16 cellular contexts compared by ENCODE assay signal in the genomic region with DNA sequence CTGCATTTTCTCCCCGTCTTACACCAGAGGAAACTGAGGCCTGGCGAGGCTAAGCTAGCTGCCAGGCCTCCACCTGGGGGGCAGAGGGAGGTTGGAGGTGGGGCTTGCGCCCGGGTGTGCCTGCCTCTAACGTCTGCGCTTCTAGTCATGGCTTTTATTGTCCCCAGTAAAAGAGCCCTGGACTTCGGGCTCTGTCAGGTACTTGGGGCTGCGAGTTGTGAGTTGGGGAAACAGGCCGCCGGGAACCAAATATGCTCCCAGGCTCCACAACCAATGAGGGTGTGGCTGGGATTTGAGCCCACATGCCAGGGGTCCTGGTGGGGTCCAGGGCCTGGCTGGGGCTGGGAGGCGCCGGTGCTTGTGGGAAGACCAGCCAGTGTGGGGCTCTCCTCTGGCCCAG. TPM values are rescaled to one million over a fixed set of nuclear protein-coding genes. Genes with fewer than 3 reads are reported as not detected.
DNase-seq lines count a peak whose midpoint lies in the region; ATAC-seq, FAIRE-seq and TF ChIP-seq lines count a peak whose summit lies in the region.
"Had no signal": no experiment of that assay in that cellular context is flagged by ENCODE, and none has a peak within 500 bp of the region (broad histone marks: within the 10 kb centered on the region; RNA-seq: fewer than 3 reads in every experiment).

No MANE protein-coding gene starts in this region.

- WGBS in heart left ventricle, 4 donors = 86 to 95% (median 91%) methylated on average over 6 to 12 of the region's 12 CpGs
- WGBS in right cardiac atrium = 92% methylated on average over 12 of the region's 12 CpGs
- 87 to 91% methylated on average over 4 to 12 of the region's 12 CpGs for WGBS in upper lobe of left lung, 2 donors

- H3K4me3 Mint-ChIP-seq in neural progenitor cell = no peak overlapping the region
- H3K4me3 Mint-ChIP-seq: GM23338 had no signal

- H3K36me3 ChIP-seq in heart left ventricle = no peaks in the 10 kb centered on the region
- H3K36me3 ChIP-seq in duodenal mucosa (ENCODE audit: control insufficient read depth in 1 of 2, insufficient read depth in 2 of 2, low read length in 2 of 2) = no peaks in the 10 kb centered on the region
- H3K36me3 ChIP-seq in neural progenitor cell = no peaks in the 10 kb centered on the region
- no peaks in the 10 kb centered on the region for H3K36me3 ChIP-seq in upper lobe of left lung
- no peaks in the 10 kb centered on the region for H3K36me3 ChIP-seq in SJCRH30

- peaks cover 21% of the 10 kb centered on the region for H3K27me3 Mint-ChIP-seq in neural progenitor cell (ENCODE audit: insufficient read depth, low read depth)

- peaks cover 5% of the 10 kb centered on the region for H3F3A ChIP-seq in neural progenitor cell (ENCODE audit: low read depth)

- intact Hi-C loops in heart left ventricle (cut with DNase I) = no loop called here
- intact Hi-C loops in right cardiac atrium (cut with DNase I) = no loop called here

- H4K20me1 ChIP-seq in neural progenitor cell (ENCODE audit: low read depth) = no peaks in the 10 kb centered on the region

- peaks cover 35% of the 10 kb centered on the region for H3K4me1 Mint-ChIP-seq in neural progenitor cell

- FAIRE-seq in frontal cortex (lab: Jason Lieb, UNC) = no peak
- FAIRE-seq: G401.6 had no signal

- no peak for TF ChIP-seq EP300 in upper lobe of left lung (IDR thresholded peaks at IDR 0.05)

- H3K27me3 ChIP-seq in heart left ventricle (no peaks in the 10 kb centered on the region), right cardiac atrium (ENCODE audit: control insufficient read depth, insufficient read depth) (no peaks in the 10 kb centered on the region), duodenal mucosa (ENCODE audit: control insufficient read depth in 1 of 2, insufficient read depth in 2 of 2, low read length in 2 of 2) (no peaks in the 10 kb centered on the region), neural progenitor cell (no peaks in the 10 kb centered on the region), upper lobe of left lung (no peaks in the 10 kb centered on the region), SJCRH30 (peaks cover 72% of the 10 kb centered on the region)

- H3K27ac ChIP-seq in heart left ventricle (peak overlapping the region in 10 of 12 donors; percentile 31 to 81 (median 58)), right cardiac atrium (ENCODE audit: low read length) (no peak overlapping the region), duodenal mucosa (ENCODE audit: low read depth, low read length) (peak overlapping the region; percentile 44), neural progenitor cell (no peak overlapping the region), upper lobe of left lung (peak overlapping the region in 3 of 4 donors; percentile 67 to 76 (median 69)), SJCRH30 (no peak overlapping the region)

- H3K9ac ChIP-seq in duodenal mucosa (ENCODE audit: low read depth in 1 of 2, low read length in 2 of 2) (peak overlapping the region; percentile 39 to 45), neural progenitor cell (no peak overlapping the region)

- H3K9me3 ChIP-seq in heart left ventricle = no peaks in the 10 kb centered on the region
- no peaks in the 10 kb centered on the region for H3K9me3 ChIP-seq in right cardiac atrium (ENCODE audit: control insufficient read depth, low read length)
- H3K9me3 ChIP-seq in duodenal mucosa (ENCODE audit: control insufficient read depth in 1 of 2, low read length in 2 of 2) = no peaks in the 10 kb centered on the region
- no peaks in the 10 kb centered on the region for H3K9me3 ChIP-seq in neural progenitor cell (ENCODE audit: low read depth)
- no peaks in the 10 kb centered on the region for H3K9me3 ChIP-seq in upper lobe of left lung
- no peaks in the 10 kb centered on the region for H3K9me3 ChIP-seq in SJCRH30 (replicated peaks)

- H3K27ac Mint-ChIP-seq in neural progenitor cell = peak overlapping the region; percentile 62
- H3K27ac Mint-ChIP-seq: GM23338 had no signal

- peaks cover 4% of the 10 kb centered on the region for H3K36me3 Mint-ChIP-seq in neural progenitor cell

- TF ChIP-seq POLR2A in heart left ventricle (IDR thresholded peaks at IDR 0.05) = no peak
- TF ChIP-seq POLR2A in upper lobe of left lung (IDR thresholded peaks at IDR 0.05) = no peak

- H3K9me3 Mint-ChIP-seq in neural progenitor cell = no peaks in the 10 kb centered on the region

- H3K4me1 ChIP-seq in heart left ventricle (peaks cover 9 to 53% (median 29%) of the 10 kb centered on the region in 12 donors), right cardiac atrium (ENCODE audit: control insufficient read depth, insufficient read depth, low read length) (no peaks in the 10 kb centered on the region), duodenal mucosa (ENCODE audit: control insufficient read depth in 1 of 2, insufficient read depth in 2 of 2, low read length in 2 of 2) (peaks cover 32 to 40% of the 10 kb centered on the region in 2 donors), neural progenitor cell (peaks cover 30% of the 10 kb centered on the region), upper lobe of left lung (peaks cover 31 to 42% (median 36%) of the 10 kb centered on the region in 4 donors), SJCRH30 (peaks cover 33% of the 10 kb centered on the region)

- DNase-seq in heart left ventricle (no peak), right cardiac atrium (no peak), neural progenitor cell (ENCODE audit: low spot score) (no peak), upper lobe of left lung (no peak), SJCRH30 (no peak), frontal cortex (ENCODE audit: low spot score in 2 of 2) (no peak)
- no peak for DNase-seq in stimulated activated CD4-positive, alpha-beta T cell treated with anti-CD3 and anti-CD28 coated beads, Interleukin-1b, Interleukin-23, amount 100 ng/mL, for 48 hours
- DNase-seq: DMS79 treated with DMSO at 0.1 percent for 48 hours, NCI-H1417 treated with DMSO at 0.1 percent for 48 hours, NCI-H1930, NCI-H2171, NCI-H446 treated with DMSO at 0.1 percent for 48 hours, NCI-H748 treated with DMSO at 0.1 percent for 48 hours had no signal

- no peak overlapping the region for H3K4me2 ChIP-seq in neural progenitor cell
- H3K4me2 ChIP-seq: GM23338 had no signal

- TF ChIP-seq CTCF in heart left ventricle (IDR thresholded peaks at IDR 0.05) = no peak
- TF ChIP-seq CTCF in neural progenitor cell (IDR thresholded peaks at IDR 0.05) = no peak
- no peak for TF ChIP-seq CTCF in upper lobe of left lung (IDR thresholded peaks at IDR 0.05)

- no peak overlapping the region for H3K4me3 ChIP-seq in heart left ventricle
- no peak overlapping the region for H3K4me3 ChIP-seq in right cardiac atrium (ENCODE audit: low read length)
- H3K4me3 ChIP-seq in duodenal mucosa (ENCODE audit: low read depth in 1 of 2, low read length in 2 of 2) = no peak overlapping the region
- H3K4me3 ChIP-seq in neural progenitor cell = no peak overlapping the region
- H3K4me3 ChIP-seq in upper lobe of left lung = no peak overlapping the region
- H3K4me3 ChIP-seq in SJCRH30 = no peak overlapping the region
- H3K4me3 ChIP-seq: GM23338 had no signal

- H3K79me2 ChIP-seq in neural progenitor cell (ENCODE audit: low read depth) = no peaks in the 10 kb centered on the region

- no peak overlapping the region for H2AFZ ChIP-seq in neural progenitor cell (replicated peaks)

- ATAC-seq in heart left ventricle (no peak), right cardiac atrium (no peak), upper lobe of left lung (ENCODE audit: low FRiP score in 2 of 2) (no peak)

RNA-seq across cellular contexts. Expression of a gene that starts 57.4 kb away (rescaled TPM):
- total RNA-seq in heart left ventricle = 10 to 100 TPM; 12.1 to 47.3 (median 22.1) TPM
- polyA plus RNA-seq in heart left ventricle = 10 to 100 TPM in 1 of 2 donors, 1 to 10 TPM in 1; 8.0 to 12.1 TPM
- 10 to 100 TPM; 20.4 to 31.9 (median 29.4) TPM for total RNA-seq in right cardiac atrium
- 10.8 TPM for polyA plus RNA-seq in right cardiac atrium
- 11.7 and 32.4 TPM in 2 replicates for total RNA-seq in neural progenitor cell (ENCODE audit: low replicate concordance)
- total RNA-seq in upper lobe of left lung = 100 to 1,000 TPM in 4 of 6 donors, 10 to 100 TPM in 2; 49.6 to 175 (median 110) TPM
- total RNA-seq in SJCRH30 (2014; rRNA removed; shearing (Covaris generic)) = 25.8 and 28.5 TPM in 2 replicates
- 15.9 TPM for total RNA-seq in frontal cortex

RNA-seq across cellular contexts. Expression of a gene that starts 59.5 kb away (rescaled TPM):
- total RNA-seq in heart left ventricle (100 to 1,000 TPM in 2 of 9 donors, 10 to 100 TPM in 7; 56.4 to 142 (median 94.0) TPM), right cardiac atrium (100 to 1,000 TPM in 1 of 4 donors, 10 to 100 TPM in 3; 73.3 to 148 (median 83.0) TPM), neural progenitor cell (ENCODE audit: low replicate concordance) (16.5 and 47.4 TPM in 2 replicates), upper lobe of left lung (100 to 1,000 TPM in 5 of 6 donors, 10 to 100 TPM in 1; 77.9 to 321 (median 165) TPM), frontal cortex (12.6 TPM)
- polyA plus RNA-seq in heart left ventricle (100 to 1,000 TPM; 103 to 137 TPM), right cardiac atrium (113 TPM)
- total RNA-seq in SJCRH30 (2014; rRNA removed; shearing (Covaris generic)) = 0.71 and 0.81 TPM in 2 replicates

Comparison
In these comparisons a context has a peak if more than half of its experiments do, and no peak if none do; other contexts are left out.
1. H3K27ac ChIP-seq: peak in heart left ventricle (10 of 12), duodenal mucosa (single experiment) and upper lobe of left lung (3 of 4); none in right cardiac atrium (single experiment), neural progenitor cell (single experiment) and SJCRH30 (single experiment).